In genomic region chr3:161770532-161771386, GRCh38 we compare ENCODE assay signal across 8 cellular contexts.
DNase-seq lines count a peak whose midpoint lies in the region; ATAC-seq and TF ChIP-seq lines count a peak whose summit lies in the region.

No MANE protein-coding gene starts in this region.

- H3K9ac ChIP-seq in fibroblast of lung (ENCODE audit: insufficient read depth, low read length) = no peak overlapping the region
- no peak overlapping the region for H3K9ac ChIP-seq in GM23248

- DNase-seq in fibroblast of lung (ENCODE audit: low read depth in 2 of 2) (peak; percentile 27 to 88), SKM-1 treated with dmso at 0.1 percent for 144 hours (lab: John Stamatoyannopoulos, UW; ENCODE audit: unreplicated experiment) (no peak), GM23248 (no peak), hippocampal formation (lab: John Stamatoyannopoulos, UW) (no peak), NCI-H526 (lab: John Stamatoyannopoulos, UW) (no peak)

- peak; percentile 87 for ATAC-seq in GM18511 (IDR thresholded peaks at IDR 0.05; ENCODE audit: unreplicated experiment)
- peak; percentile 72 for ATAC-seq in GM21526 (IDR thresholded peaks at IDR 0.05; ENCODE audit: low FRiP score, unreplicated experiment)
- ATAC-seq in HG03460 (IDR thresholded peaks at IDR 0.05; ENCODE audit: unreplicated experiment) = peak; percentile 86

- H3K9me3 ChIP-seq in fibroblast of lung (ENCODE audit: control insufficient read depth, insufficient read depth, low read depth, low read length) (no peaks in the 10 kb centered on the region), GM23248 (ENCODE audit: low read depth) (no peaks in the 10 kb centered on the region)

- H3K27me3 ChIP-seq in fibroblast of lung (ENCODE audit: control insufficient read depth, insufficient read depth, low read length) = no peaks in the 10 kb centered on the region
- no peaks in the 10 kb centered on the region for H3K27me3 ChIP-seq in GM23248 (replicated peaks; ENCODE audit: insufficient read depth)

- no peaks in the 10 kb centered on the region for H3F3A ChIP-seq in GM23248 (ENCODE audit: insufficient read depth)

- H3K36me3 ChIP-seq in fibroblast of lung (ENCODE audit: control insufficient read depth, insufficient read depth, low read length) (no peaks in the 10 kb centered on the region), GM23248 (ENCODE audit: low read depth) (no peaks in the 10 kb centered on the region)

- in situ Hi-C loops in GM23248 (cut with MboI) = no loop called here

- H3K4me1 ChIP-seq in fibroblast of lung (ENCODE audit: control insufficient read depth, extremely low read depth, insufficient read depth, low read length) = no peaks in the 10 kb centered on the region
- H3K4me1 ChIP-seq in GM23248 (ENCODE audit: insufficient read depth) = no peaks in the 10 kb centered on the region

- H4K20me1 ChIP-seq in fibroblast of lung (ENCODE audit: control insufficient read depth, extremely low read depth, insufficient read depth, low read length) = no peaks in the 10 kb centered on the region
- H4K20me1 ChIP-seq in GM23248 (ENCODE audit: insufficient read depth) = no peaks in the 10 kb centered on the region

- 22 to 25% methylated on average over 3 of the region's 3 CpGs for WGBS in GM23248 (ENCODE audit: low coverage in 1 of 2, low lambda C conversion rate in 2 of 2, missing lambda C conversion rate in 2 of 2), 2 experiments

- no peaks in the 10 kb centered on the region for H3K79me2 ChIP-seq in fibroblast of lung (ENCODE audit: control insufficient read depth, insufficient read depth, low read length)
- no peaks in the 10 kb centered on the region for H3K79me2 ChIP-seq in GM23248 (ENCODE audit: insufficient read depth)

- H3K27ac ChIP-seq in fibroblast of lung (ENCODE audit: insufficient read depth, low read length) (no peak overlapping the region), GM23248 (no peak overlapping the region)

- H3K4me2 ChIP-seq in fibroblast of lung (ENCODE audit: extremely low read depth, insufficient read depth, low read length) = no peak overlapping the region
- H3K4me2 ChIP-seq in GM23248 (ENCODE audit: unreplicated experiment) = no peak overlapping the region

- no peaks in the 10 kb centered on the region for H3K9me2 ChIP-seq in GM23248 (ENCODE audit: insufficient read depth)

- H3K4me3 ChIP-seq in fibroblast of lung (replicated peaks in 1 of 4; ENCODE audit: control extremely low read depth in 1 of 4, insufficient read depth in 1 of 4, low read depth in 3 of 4, low read length in 4 of 4) (no peak overlapping the region), GM23248 (no peak overlapping the region)

- H2AFZ ChIP-seq in fibroblast of lung (ENCODE audit: low read length) (no peak overlapping the region), GM23248 (no peak overlapping the region)

- TF ChIP-seq CTCF in fibroblast of lung (conservative IDR thresholded peaks at IDR 0.05 in 1 of 2, IDR thresholded peaks at IDR 0.05 in 1 of 2; ENCODE audit: low read depth in 1 of 2, low read length in 2 of 2) = no peak

Comparison
In these comparisons a context has a peak if more than half of its experiments do, and no peak if none do; other contexts are left out.
1. DNase-seq: peak in fibroblast of lung (2 of 2); none in SKM-1 treated with dmso at 0.1 percent for 144 hours (single experiment), GM23248 (single experiment), hippocampal formation (0 of 2) and NCI-H526 (0 of 2).
2. Peak in every context shown above with its lines, with median percentiles within 50 percentile points of each other: ATAC-seq.